1 cellular context compared by ENCODE assay signal in the genomic region with DNA sequence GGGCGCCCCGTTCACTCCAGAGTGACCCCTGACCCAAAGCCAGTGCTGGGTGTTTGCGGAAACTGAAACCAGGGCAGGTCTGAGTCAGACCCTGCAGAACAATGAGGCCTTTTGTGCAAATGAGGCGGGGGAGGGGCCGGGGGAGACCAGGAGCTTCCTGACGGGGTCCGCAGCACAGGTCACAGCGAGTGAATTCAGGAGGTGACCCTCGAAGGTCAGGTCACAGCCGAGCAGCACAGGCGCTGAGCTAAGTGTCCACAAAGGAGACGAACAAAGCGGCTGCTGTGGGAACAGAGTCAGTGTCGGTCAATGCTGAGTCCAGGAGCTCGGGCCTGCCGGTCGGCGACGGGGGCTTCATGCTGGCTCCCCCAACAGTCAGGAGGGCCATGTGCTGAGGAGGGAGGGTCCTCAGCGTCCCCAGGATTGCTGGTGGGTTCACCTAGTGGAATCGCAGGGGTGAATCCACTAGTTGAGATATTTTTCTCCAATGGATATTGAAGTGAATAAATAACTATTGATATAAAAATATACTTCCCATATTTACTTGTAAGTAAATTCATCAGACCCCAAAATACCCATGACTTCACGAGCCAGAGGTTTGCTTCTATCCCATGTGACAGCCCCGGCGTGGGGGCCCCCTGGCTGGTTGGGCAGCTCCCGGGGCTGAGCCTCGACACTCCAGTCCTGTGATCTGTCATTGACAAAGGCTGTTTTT.
TF ChIP-seq lines count a peak whose summit lies in the region.

No MANE protein-coding gene starts in this region.

TF ChIP-seq in HepG2, 621 proteins besides CTCF, POLR2A, EP300 and RAD21 (continued from another document and continues in another):
- TF ChIP-seq, protein P1, sequence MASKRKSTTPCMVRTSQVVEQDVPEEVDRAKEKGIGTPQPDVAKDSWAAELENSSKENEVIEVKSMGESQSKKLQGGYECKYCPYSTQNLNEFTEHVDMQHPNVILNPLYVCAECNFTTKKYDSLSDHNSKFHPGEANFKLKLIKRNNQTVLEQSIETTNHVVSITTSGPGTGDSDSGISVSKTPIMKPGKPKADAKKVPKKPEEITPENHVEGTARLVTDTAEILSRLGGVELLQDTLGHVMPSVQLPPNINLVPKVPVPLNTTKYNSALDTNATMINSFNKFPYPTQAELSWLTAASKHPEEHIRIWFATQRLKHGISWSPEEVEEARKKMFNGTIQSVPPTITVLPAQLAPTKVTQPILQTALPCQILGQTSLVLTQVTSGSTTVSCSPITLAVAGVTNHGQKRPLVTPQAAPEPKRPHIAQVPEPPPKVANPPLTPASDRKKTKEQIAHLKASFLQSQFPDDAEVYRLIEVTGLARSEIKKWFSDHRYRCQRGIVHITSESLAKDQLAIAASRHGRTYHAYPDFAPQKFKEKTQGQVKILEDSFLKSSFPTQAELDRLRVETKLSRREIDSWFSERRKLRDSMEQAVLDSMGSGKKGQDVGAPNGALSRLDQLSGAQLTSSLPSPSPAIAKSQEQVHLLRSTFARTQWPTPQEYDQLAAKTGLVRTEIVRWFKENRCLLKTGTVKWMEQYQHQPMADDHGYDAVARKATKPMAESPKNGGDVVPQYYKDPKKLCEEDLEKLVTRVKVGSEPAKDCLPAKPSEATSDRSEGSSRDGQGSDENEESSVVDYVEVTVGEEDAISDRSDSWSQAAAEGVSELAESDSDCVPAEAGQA (IDR thresholded peaks at IDR 0.05; ENCODE audit: low read depth), result 0 out of 2 replicates have a peak, but pooled peaks have one; percentile 12
- TF ChIP-seq, protein P1 (CRISPR knock-in tag; IDR thresholded peaks at IDR 0.05; ENCODE audit: borderline replicate concordance), result no peak
- peak; percentile 69; the same call in 1 of the 2 replicates for TF ChIP-seq ATF7-NPFF (CRISPR knock-in tag; IDR thresholded peaks at IDR 0.05; ENCODE audit: low read depth)
- peak; percentile 74 for TF ChIP-seq ZFX (CRISPR knock-in tag; IDR thresholded peaks at IDR 0.05; ENCODE audit: low read depth)
- TF ChIP-seq ZSCAN30 (CRISPR knock-in tag; IDR thresholded peaks at IDR 0.05), result no peak
- TF ChIP-seq DPF2 (CRISPR knock-in tag; IDR thresholded peaks at IDR 0.05; ENCODE audit: borderline replicate concordance, low read depth), result peak; percentile 98
- peak; percentile 72; the same call in 1 of the 2 replicates for TF ChIP-seq ZNF121 (CRISPR knock-in tag; IDR thresholded peaks at IDR 0.05)
- TF ChIP-seq IKZF4 (CRISPR knock-in tag; IDR thresholded peaks at IDR 0.05; ENCODE audit: borderline replicate concordance, low read depth, not compliant biosample characterization), result no peak
- TF ChIP-seq, protein P2, sequence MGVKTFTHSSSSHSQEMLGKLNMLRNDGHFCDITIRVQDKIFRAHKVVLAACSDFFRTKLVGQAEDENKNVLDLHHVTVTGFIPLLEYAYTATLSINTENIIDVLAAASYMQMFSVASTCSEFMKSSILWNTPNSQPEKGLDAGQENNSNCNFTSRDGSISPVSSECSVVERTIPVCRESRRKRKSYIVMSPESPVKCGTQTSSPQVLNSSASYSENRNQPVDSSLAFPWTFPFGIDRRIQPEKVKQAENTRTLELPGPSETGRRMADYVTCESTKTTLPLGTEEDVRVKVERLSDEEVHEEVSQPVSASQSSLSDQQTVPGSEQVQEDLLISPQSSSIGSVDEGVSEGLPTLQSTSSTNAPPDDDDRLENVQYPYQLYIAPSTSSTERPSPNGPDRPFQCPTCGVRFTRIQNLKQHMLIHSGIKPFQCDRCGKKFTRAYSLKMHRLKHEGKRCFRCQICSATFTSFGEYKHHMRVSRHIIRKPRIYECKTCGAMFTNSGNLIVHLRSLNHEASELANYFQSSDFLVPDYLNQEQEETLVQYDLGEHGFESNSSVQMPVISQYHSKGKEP (CRISPR knock-in tag; IDR thresholded peaks at IDR 0.05), result no peak
- peak; percentile 91 for TF ChIP-seq FOXO1 (CRISPR knock-in tag; IDR thresholded peaks at IDR 0.05)
- no peak for TF ChIP-seq ZNF30 (CRISPR knock-in tag; IDR thresholded peaks at IDR 0.05)
- TF ChIP-seq, protein P3, sequence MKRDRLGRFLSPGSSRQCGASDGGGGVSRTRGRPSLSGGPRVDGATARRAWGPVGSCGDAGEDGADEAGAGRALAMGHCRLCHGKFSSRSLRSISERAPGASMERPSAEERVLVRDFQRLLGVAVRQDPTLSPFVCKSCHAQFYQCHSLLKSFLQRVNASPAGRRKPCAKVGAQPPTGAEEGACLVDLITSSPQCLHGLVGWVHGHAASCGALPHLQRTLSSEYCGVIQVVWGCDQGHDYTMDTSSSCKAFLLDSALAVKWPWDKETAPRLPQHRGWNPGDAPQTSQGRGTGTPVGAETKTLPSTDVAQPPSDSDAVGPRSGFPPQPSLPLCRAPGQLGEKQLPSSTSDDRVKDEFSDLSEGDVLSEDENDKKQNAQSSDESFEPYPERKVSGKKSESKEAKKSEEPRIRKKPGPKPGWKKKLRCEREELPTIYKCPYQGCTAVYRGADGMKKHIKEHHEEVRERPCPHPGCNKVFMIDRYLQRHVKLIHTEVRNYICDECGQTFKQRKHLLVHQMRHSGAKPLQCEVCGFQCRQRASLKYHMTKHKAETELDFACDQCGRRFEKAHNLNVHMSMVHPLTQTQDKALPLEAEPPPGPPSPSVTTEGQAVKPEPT (CRISPR knock-in tag; IDR thresholded peaks at IDR 0.05; ENCODE audit: low read depth), result no peak; the same call in 1 of the 2 replicates
- TF ChIP-seq, protein P4, sequence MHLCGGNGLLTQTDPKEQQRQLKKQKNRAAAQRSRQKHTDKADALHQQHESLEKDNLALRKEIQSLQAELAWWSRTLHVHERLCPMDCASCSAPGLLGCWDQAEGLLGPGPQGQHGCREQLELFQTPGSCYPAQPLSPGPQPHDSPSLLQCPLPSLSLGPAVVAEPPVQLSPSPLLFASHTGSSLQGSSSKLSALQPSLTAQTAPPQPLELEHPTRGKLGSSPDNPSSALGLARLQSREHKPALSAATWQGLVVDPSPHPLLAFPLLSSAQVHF (CRISPR knock-in tag; IDR thresholded peaks at IDR 0.05), result no peak
- TF ChIP-seq SRF (IDR thresholded peaks at IDR 0.05; ENCODE audit: low read depth, low read length), result no peak
- TF ChIP-seq NR2F6 (IDR thresholded peaks at IDR 0.05), result peak; percentile 99
- peak; percentile 100 for TF ChIP-seq NR2F6 (CRISPR knock-in tag; IDR thresholded peaks at IDR 0.05)
- TF ChIP-seq DNMT1 (CRISPR knock-in tag; IDR thresholded peaks at IDR 0.05), result no peak
- peak; percentile 94 for TF ChIP-seq ZNF430 (CRISPR knock-in tag; IDR thresholded peaks at IDR 0.05)
- TF ChIP-seq HIVEP1 (CRISPR knock-in tag; IDR thresholded peaks at IDR 0.05), result peak; percentile 91; the same call in 1 of the 2 replicates
- TF ChIP-seq, protein P5, sequence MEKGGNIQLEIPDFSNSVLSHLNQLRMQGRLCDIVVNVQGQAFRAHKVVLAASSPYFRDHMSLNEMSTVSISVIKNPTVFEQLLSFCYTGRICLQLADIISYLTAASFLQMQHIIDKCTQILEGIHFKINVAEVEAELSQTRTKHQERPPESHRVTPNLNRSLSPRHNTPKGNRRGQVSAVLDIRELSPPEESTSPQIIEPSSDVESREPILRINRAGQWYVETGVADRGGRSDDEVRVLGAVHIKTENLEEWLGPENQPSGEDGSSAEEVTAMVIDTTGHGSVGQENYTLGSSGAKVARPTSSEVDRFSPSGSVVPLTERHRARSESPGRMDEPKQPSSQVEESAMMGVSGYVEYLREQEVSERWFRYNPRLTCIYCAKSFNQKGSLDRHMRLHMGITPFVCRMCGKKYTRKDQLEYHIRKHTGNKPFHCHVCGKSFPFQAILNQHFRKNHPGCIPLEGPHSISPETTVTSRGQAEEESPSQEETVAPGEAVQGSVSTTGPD (CRISPR knock-in tag; IDR thresholded peaks at IDR 0.05), result no peak
- TF ChIP-seq, protein P6, sequence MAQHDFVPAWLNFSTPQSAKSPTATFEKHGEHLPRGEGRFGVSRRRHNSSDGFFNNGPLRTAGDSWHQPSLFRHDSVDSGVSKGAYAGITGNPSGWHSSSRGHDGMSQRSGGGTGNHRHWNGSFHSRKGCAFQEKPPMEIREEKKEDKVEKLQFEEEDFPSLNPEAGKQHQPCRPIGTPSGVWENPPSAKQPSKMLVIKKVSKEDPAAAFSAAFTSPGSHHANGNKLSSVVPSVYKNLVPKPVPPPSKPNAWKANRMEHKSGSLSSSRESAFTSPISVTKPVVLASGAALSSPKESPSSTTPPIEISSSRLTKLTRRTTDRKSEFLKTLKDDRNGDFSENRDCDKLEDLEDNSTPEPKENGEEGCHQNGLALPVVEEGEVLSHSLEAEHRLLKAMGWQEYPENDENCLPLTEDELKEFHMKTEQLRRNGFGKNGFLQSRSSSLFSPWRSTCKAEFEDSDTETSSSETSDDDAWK (CRISPR knock-in tag; IDR thresholded peaks at IDR 0.05), result no peak
- no peak for TF ChIP-seq ARNT (IDR thresholded peaks at IDR 0.05)
- peak; percentile 96 for TF ChIP-seq JUN (CRISPR knock-in tag; IDR thresholded peaks at IDR 0.05)
- TF ChIP-seq ZNF335 (CRISPR knock-in tag; IDR thresholded peaks at IDR 0.05), result 0 out of 2 replicates have a peak, but pooled peaks have one; percentile 40
- TF ChIP-seq HES4 (CRISPR knock-in tag; IDR thresholded peaks at IDR 0.05; ENCODE audit: borderline replicate concordance), result no peak
- peak; percentile 86 for TF ChIP-seq FOSL1 (CRISPR knock-in tag; IDR thresholded peaks at IDR 0.05; ENCODE audit: borderline replicate concordance)
- TF ChIP-seq, protein P7, sequence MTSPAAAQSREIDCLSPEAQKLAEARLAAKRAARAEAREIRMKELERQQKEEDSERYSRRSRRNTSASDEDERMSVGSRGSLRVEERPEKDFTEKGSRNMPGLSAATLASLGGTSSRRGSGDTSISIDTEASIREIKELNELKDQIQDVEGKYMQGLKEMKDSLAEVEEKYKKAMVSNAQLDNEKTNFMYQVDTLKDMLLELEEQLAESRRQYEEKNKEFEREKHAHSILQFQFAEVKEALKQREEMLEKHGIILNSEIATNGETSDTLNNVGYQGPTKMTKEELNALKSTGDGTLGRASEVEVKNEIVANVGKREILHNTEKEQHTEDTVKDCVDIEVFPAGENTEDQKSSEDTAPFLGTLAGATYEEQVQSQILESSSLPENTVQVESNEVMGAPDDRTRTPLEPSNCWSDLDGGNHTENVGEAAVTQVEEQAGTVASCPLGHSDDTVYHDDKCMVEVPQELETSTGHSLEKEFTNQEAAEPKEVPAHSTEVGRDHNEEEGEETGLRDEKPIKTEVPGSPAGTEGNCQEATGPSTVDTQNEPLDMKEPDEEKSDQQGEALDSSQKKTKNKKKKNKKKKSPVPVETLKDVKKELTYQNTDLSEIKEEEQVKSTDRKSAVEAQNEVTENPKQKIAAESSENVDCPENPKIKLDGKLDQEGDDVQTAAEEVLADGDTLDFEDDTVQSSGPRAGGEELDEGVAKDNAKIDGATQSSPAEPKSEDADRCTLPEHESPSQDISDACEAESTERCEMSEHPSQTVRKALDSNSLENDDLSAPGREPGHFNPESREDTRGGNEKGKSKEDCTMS (CRISPR knock-in tag; conservative IDR thresholded peaks at IDR 0.05), result no peak
- 0 out of 2 replicates have a peak, but pooled peaks have one; percentile 43 for TF ChIP-seq NKX3-1 (CRISPR knock-in tag; IDR thresholded peaks at IDR 0.05)
- TF ChIP-seq MEIS1 (CRISPR knock-in tag; IDR thresholded peaks at IDR 0.05; ENCODE audit: borderline replicate concordance), result 0 out of 2 replicates have a peak, but pooled peaks have one; percentile 42
- TF ChIP-seq, protein P8, sequence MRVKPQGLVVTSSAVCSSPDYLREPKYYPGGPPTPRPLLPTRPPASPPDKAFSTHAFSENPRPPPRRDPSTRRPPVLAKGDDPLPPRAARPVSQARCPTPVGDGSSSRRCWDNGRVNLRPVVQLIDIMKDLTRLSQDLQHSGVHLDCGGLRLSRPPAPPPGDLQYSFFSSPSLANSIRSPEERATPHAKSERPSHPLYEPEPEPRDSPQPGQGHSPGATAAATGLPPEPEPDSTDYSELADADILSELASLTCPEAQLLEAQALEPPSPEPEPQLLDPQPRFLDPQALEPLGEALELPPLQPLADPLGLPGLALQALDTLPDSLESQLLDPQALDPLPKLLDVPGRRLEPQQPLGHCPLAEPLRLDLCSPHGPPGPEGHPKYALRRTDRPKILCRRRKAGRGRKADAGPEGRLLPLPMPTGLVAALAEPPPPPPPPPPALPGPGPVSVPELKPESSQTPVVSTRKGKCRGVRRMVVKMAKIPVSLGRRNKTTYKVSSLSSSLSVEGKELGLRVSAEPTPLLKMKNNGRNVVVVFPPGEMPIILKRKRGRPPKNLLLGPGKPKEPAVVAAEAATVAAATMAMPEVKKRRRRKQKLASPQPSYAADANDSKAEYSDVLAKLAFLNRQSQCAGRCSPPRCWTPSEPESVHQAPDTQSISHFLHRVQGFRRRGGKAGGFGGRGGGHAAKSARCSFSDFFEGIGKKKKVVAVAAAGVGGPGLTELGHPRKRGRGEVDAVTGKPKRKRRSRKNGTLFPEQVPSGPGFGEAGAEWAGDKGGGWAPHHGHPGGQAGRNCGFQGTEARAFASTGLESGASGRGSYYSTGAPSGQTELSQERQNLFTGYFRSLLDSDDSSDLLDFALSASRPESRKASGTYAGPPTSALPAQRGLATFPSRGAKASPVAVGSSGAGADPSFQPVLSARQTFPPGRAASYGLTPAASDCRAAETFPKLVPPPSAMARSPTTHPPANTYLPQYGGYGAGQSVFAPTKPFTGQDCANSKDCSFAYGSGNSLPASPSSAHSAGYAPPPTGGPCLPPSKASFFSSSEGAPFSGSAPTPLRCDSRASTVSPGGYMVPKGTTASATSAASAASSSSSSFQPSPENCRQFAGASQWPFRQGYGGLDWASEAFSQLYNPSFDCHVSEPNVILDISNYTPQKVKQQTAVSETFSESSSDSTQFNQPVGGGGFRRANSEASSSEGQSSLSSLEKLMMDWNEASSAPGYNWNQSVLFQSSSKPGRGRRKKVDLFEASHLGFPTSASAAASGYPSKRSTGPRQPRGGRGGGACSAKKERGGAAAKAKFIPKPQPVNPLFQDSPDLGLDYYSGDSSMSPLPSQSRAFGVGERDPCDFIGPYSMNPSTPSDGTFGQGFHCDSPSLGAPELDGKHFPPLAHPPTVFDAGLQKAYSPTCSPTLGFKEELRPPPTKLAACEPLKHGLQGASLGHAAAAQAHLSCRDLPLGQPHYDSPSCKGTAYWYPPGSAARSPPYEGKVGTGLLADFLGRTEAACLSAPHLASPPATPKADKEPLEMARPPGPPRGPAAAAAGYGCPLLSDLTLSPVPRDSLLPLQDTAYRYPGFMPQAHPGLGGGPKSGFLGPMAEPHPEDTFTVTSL (CRISPR knock-in tag; IDR thresholded peaks at IDR 0.05; ENCODE audit: borderline replicate concordance), result peak; percentile 82; the same call in 1 of the 2 replicates
- TF ChIP-seq ZNF232 (CRISPR knock-in tag; IDR thresholded peaks at IDR 0.05; ENCODE audit: borderline replicate concordance), result no peak; the same call in 1 of the 2 replicates
- no peak for TF ChIP-seq ZNF282 (IDR thresholded peaks at IDR 0.05; ENCODE audit: partially characterized antibody)
- 0 out of 2 replicates have a peak, but pooled peaks have one; percentile 61 for TF ChIP-seq ZNF558 (CRISPR knock-in tag; IDR thresholded peaks at IDR 0.05; ENCODE audit: borderline replicate concordance)
